Comparison of ENCODE assay signal across 20 cellular contexts in the genomic region with DNA sequence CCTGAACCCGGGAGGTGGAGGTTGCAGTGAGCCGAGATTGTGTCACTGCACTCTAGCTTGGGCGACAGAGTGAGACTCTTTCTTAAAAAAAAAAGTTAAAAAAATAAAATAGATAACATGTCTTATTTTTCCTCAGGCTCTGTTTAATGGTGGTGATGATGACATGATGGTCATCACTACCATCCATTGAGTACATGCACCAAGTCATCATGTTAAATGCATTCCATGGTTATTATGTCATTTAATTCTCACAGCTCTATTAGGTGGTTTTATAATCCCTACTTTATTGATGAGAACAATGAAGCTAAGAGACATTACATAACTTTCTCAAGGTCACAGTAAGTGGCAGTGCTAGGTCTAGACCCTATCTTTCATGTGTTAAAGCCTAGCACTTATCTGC. TPM values are rescaled to one million over a fixed set of nuclear protein-coding genes. Genes with fewer than 3 reads are reported as not detected.
A peak's percentile ranks its signal among the peaks of the same experiment; 100 is the strongest.
DNase-seq lines count a peak whose midpoint lies in the region; ATAC-seq and TF ChIP-seq lines count a peak whose summit lies in the region.
"Had no signal": no experiment of that assay in that cellular context is flagged by ENCODE, and none has a peak within 500 bp of the region (broad histone marks: within the 10 kb centered on the region; RNA-seq: fewer than 3 reads in every experiment).

No MANE protein-coding gene starts in this region.

- DNase-seq in A172 (ENCODE audit: low spot score) (peak; percentile 3), HCEC 1CT (peak; percentile 28), RWPE1 (ENCODE audit: low spot score) (peak; percentile 23), fibroblast of mammary gland (ENCODE audit: low read depth) (peak; percentile 25), mucosa of gallbladder (ENCODE audit: low spot score) (no peak), GF-D8 (lab: John Stamatoyannopoulos, UW) (no peak)
- DNase-seq: 8988T, Calu3, KG1, MM.1S, NCI-H1105 treated with DMSO at 0.1 percent for 48 hours, NCI-H187, NCI-H82, SJCRH30 had no signal

- ATAC-seq in GM18517 (IDR thresholded peaks at IDR 0.05; ENCODE audit: unreplicated experiment) (no peak), HG03520 (IDR thresholded peaks at IDR 0.05; ENCODE audit: unreplicated experiment) (no peak)
- ATAC-seq: Panc1 had no signal

- POLR2A ChIA-PET in RWPE1 (lab: Yijun Ruan, JAX; ENCODE audit: low non-redundant PET) = interaction anchor here (0.6 kb wide), 1 partner anchor 982 kb away, joined by 3 read pairs; no protein-coding TSS in a partner anchor

- CTCF ChIA-PET in RWPE1 (lab: Yijun Ruan, JAX) = no interaction called here

- H3K4me3 ChIP-seq in fibroblast of mammary gland (ENCODE audit: control insufficient read depth, low read depth, low read length) = no peak overlapping the region
- H3K4me3 ChIP-seq: SJCRH30 had no signal

- H3K27ac ChIP-seq in RWPE1 = no peak overlapping the region
- H3K27ac ChIP-seq: C4-2B, SJCRH30 had no signal

- no peak for TF ChIP-seq CTCF in RWPE1 (conservative IDR thresholded peaks at IDR 0.05; ENCODE audit: low read depth)
- no peak for TF ChIP-seq CTCF in fibroblast of mammary gland (conservative IDR thresholded peaks at IDR 0.05; ENCODE audit: control insufficient read depth, insufficient read depth, low read depth, low read length)

RNA-seq across cellular contexts. Expression of gene MAB21L3, which starts 34.4 kb away (rescaled TPM):
- not detected in 2 replicates for total RNA-seq in A172 (2014; rRNA removed; shearing (Covaris generic))
- total RNA-seq in mucosa of gallbladder = not detected
- total RNA-seq: H1, NCI-H460 had no signal

Comparison
In these comparisons a context has a peak if more than half of its experiments do, and no peak if none do; other contexts are left out.
1. DNase-seq: peak in A172 (single experiment), HCEC 1CT (single experiment), RWPE1 (single experiment) and fibroblast of mammary gland (single experiment); none in mucosa of gallbladder (single experiment) and GF-D8 (single experiment).